Comparison of ENCODE assay signal across 8 cellular contexts in genomic region chr1:9181990-9182783, GRCh38. TPM values are rescaled to one million over a fixed set of nuclear protein-coding genes. Genes with fewer than 3 reads are reported as not detected.
DNase-seq lines count a peak whose midpoint lies in the region; ATAC-seq lines count a peak whose summit lies in the region.

No MANE protein-coding gene starts in this region.

- WGBS in right cardiac atrium: 2% methylated on average over 83 of the region's 83 CpGs

- peaks cover 9% of the 10 kb centered on the region for H3K4me1 Mint-ChIP-seq in activated naive CD8-positive, alpha-beta T cell (ENCODE audit: low read depth)

- no peaks in the 10 kb centered on the region for H3K36me3 Mint-ChIP-seq in activated naive CD8-positive, alpha-beta T cell

- no peaks in the 10 kb centered on the region for H3K27me3 ChIP-seq in right cardiac atrium (ENCODE audit: control insufficient read depth, insufficient read depth)

- H3K27ac ChIP-seq in right cardiac atrium (ENCODE audit: low read length): no peak overlapping the region

- no peaks in the 10 kb centered on the region for H3K9me3 Mint-ChIP-seq in activated naive CD8-positive, alpha-beta T cell (ENCODE audit: low read depth)

- DNase-seq in NCI-H2227 (lab: John Stamatoyannopoulos, UW; ENCODE audit: unreplicated experiment) (peak; percentile 41), NCI-H2227 treated with DMSO at 0.1 percent for 48 hours (lab: John Stamatoyannopoulos, UW) (no peak), right cardiac atrium (peak in 2 of 3 donors; percentile 72 to 73), sciatic nerve (ENCODE audit: low spot score) (peak; percentile 78), G401 (ENCODE audit: low spot score) (no peak)

- H3K4me1 ChIP-seq in right cardiac atrium (ENCODE audit: control insufficient read depth, insufficient read depth, low read length): no peaks in the 10 kb centered on the region

- ATAC-seq in HG03520 (IDR thresholded peaks at IDR 0.05; ENCODE audit: unreplicated experiment) (peak; percentile 49), right cardiac atrium (peak; percentile 38 to 57), sciatic nerve (peak; percentile 77), HG03565 (IDR thresholded peaks at IDR 0.05; ENCODE audit: unreplicated experiment) (no peak)

- H3K27me3 Mint-ChIP-seq in activated naive CD8-positive, alpha-beta T cell: peaks cover 19% of the 10 kb centered on the region

- intact Hi-C loops in right cardiac atrium (cut with DNase I): loop anchor here in 1 of 4 donors (10.0 kb wide), 1 partner anchor 313 kb away; no protein-coding TSS in a partner anchor
- intact Hi-C loops in sciatic nerve (cut with DNase I): no loop called here

- in situ Hi-C loops in G401 (cut with HindIII; ENCODE audit: low sequenced_read_pairs): no loop called here

- no peak overlapping the region for H3K27ac Mint-ChIP-seq in activated naive CD8-positive, alpha-beta T cell

- H3K4me3 ChIP-seq in right cardiac atrium (ENCODE audit: low read length): peak overlapping the region; percentile 53

- peak overlapping the region; percentile 85 for H3K4me3 Mint-ChIP-seq in activated naive CD8-positive, alpha-beta T cell

- H3K9me3 ChIP-seq in right cardiac atrium (ENCODE audit: control insufficient read depth, low read length): no peaks in the 10 kb centered on the region

RNA-seq across cellular contexts. Expression of gene H6PD, which starts 52.4 kb away (rescaled TPM):
- 10 to 100 TPM; 29.8 to 39.8 (median 34.9) TPM for total RNA-seq in right cardiac atrium
- polyA plus RNA-seq in right cardiac atrium: 27.0 TPM
- 52.9 TPM for total RNA-seq in sciatic nerve
- total RNA-seq in G401 (2014; rRNA removed; shearing (Covaris generic)): 14.0 and 17.6 TPM in 2 replicates

RNA-seq across cellular contexts. Expression of gene GPR157, which starts 53.3 kb away (rescaled TPM):
- total RNA-seq in right cardiac atrium: 10 to 100 TPM; 23.3 to 28.7 (median 25.9) TPM
- polyA plus RNA-seq in right cardiac atrium: 7.3 TPM
- 8.6 TPM for total RNA-seq in sciatic nerve
- 6.9 and 7.6 TPM in 2 replicates for total RNA-seq in G401 (2014; rRNA removed; shearing (Covaris generic))

Comparison
In these comparisons a context has a peak if more than half of its experiments do, and no peak if none do; other contexts are left out.
1. DNase-seq: peak in NCI-H2227 (single experiment), right cardiac atrium (2 of 3) and sciatic nerve (single experiment); none in NCI-H2227 treated with DMSO at 0.1 percent for 48 hours (single experiment) and G401 (single experiment).